15 cellular contexts compared by ENCODE assay signal in the genomic region with DNA sequence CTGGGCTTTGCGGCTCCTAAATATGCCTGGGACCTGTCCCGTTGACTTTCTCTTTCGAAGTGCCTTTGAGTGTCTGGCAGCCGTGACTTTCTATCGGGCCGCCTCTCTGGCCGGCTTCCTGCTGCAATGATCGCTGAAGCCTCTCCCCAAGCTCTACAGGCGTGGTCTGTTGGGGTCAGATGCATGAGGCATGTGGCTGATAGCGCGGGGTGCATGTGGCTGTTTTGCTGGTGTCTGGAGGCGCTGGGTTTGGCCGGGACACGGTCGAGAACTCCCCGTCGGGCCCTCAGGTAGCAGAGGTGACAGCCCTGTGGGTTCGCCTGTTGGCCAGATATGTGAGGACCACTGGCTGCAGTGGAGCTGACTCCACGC. TPM values are rescaled to one million over a fixed set of nuclear protein-coding genes. Genes with fewer than 3 reads are reported as not detected.
A peak's percentile ranks its signal among the peaks of the same experiment; 100 is the strongest.
DNase-seq lines count a peak whose midpoint lies in the region; ATAC-seq lines count a peak whose summit lies in the region.
"Had no signal": no experiment of that assay in that cellular context is flagged by ENCODE, and none has a peak within 500 bp of the region (broad histone marks: within the 10 kb centered on the region; RNA-seq: fewer than 3 reads in every experiment).

No MANE protein-coding gene starts in this region.

- H3K4me1 ChIP-seq in adipocyte (ENCODE audit: control insufficient read depth, insufficient read depth, low read length) (peaks cover 6% of the 10 kb centered on the region), skeletal muscle satellite cell (ENCODE audit: control insufficient read depth, insufficient read depth, low read length) (peaks cover 17% of the 10 kb centered on the region)
- H3K4me1 ChIP-seq: BLaER1 treated with 17β-estradiol and CSF1 and Interleukin-3, amounts not matched to agents 10 nM and 100 nM had no signal

- H3K27me3 ChIP-seq in adipocyte (replicated peaks; ENCODE audit: control insufficient read depth, insufficient read depth, low read length) (peaks cover under 1% of the 10 kb centered on the region), skeletal muscle satellite cell (ENCODE audit: control insufficient read depth, insufficient read depth, low read length) (peaks cover 6% of the 10 kb centered on the region)

- H3K36me3 ChIP-seq in adipocyte (ENCODE audit: control insufficient read depth, insufficient read depth, low read length, severe bottlenecking) (no peaks in the 10 kb centered on the region), skeletal muscle satellite cell (ENCODE audit: insufficient read depth, low read length) (no peaks in the 10 kb centered on the region)
- H3K36me3 ChIP-seq: BLaER1 treated with 17β-estradiol and CSF1 and Interleukin-3, amounts not matched to agents 10 nM and 100 nM had no signal

- H3K9ac ChIP-seq in adipocyte (ENCODE audit: low read length) (peak overlapping the region; percentile 25), skeletal muscle satellite cell (ENCODE audit: low read depth, low read length) (peak overlapping the region; percentile 43)
- H3K9ac ChIP-seq: BLaER1 treated with 17β-estradiol and CSF1 and Interleukin-3, amounts not matched to agents 10 nM and 100 nM had no signal

- H3K4me3 ChIP-seq in adipocyte (ENCODE audit: low read length) (peak overlapping the region; percentile 50), skeletal muscle satellite cell (ENCODE audit: low read length) (peak overlapping the region; percentile 60)
- H3K4me3 ChIP-seq: BLaER1 treated with 17β-estradiol and CSF1 and Interleukin-3, amounts not matched to agents 10 nM and 100 nM had no signal

- DNase-seq in Daoy (ENCODE audit: low read depth), result peak; percentile 39
- DNase-seq in adipocyte (ENCODE audit: low read depth), result no peak
- DNase-seq in left cardiac atrium, result no peak
- no peak for DNase-seq in stimulated activated naive CD4-positive, alpha-beta T cell (lab: John Stamatoyannopoulos, UW)
- DNase-seq in stimulated activated CD4-positive, alpha-beta T cell treated with anti-CD3 and anti-CD28 coated beads, Interleukin-1b, Interleukin-23, amount 100 ng/mL, for 48 hours, result no peak
- DNase-seq: naive thymus-derived CD8-positive, alpha-beta T cell; NCI-H187 treated with DMSO at 0.1 percent for 48 hours; NCI-H774; SIG-M5; stimulated activated CD8-positive, alpha-beta memory T cell treated with anti-CD3 and anti-CD28 coated beads, Interleukin-4, amount 100 ng/mL, for 48 hours had no signal

- intact Hi-C loops in left cardiac atrium (cut with DNase I), result no loop called here

- ATAC-seq in left cardiac atrium, result peak; percentile 34 to 35
- ATAC-seq in HG02623 (IDR thresholded peaks at IDR 0.05; ENCODE audit: unreplicated experiment), result no peak
- no peak for ATAC-seq in esophagus mucosa
- ATAC-seq: activated naive CD4-positive, alpha-beta T cell treated with anti-CD3 and anti-CD28 coated beads, Interleukin-2, amount 50 U/mL, for 72 hours; naive thymus-derived CD8-positive, alpha-beta T cell had no signal

- H3K9me3 ChIP-seq in adipocyte (ENCODE audit: control insufficient read depth, low read length) (no peaks in the 10 kb centered on the region), skeletal muscle satellite cell (replicated peaks; ENCODE audit: low read length) (no peaks in the 10 kb centered on the region)
- H3K9me3 ChIP-seq: BLaER1 treated with 17β-estradiol and CSF1 and Interleukin-3, amounts not matched to agents 10 nM and 100 nM had no signal

- peak overlapping the region; percentile 86 for H3K4me2 ChIP-seq in skeletal muscle satellite cell (ENCODE audit: low read length)
- H3K4me2 ChIP-seq: BLaER1 treated with 17β-estradiol and CSF1 and Interleukin-3, amounts not matched to agents 10 nM and 100 nM had no signal

RNA-seq across cellular contexts. Expression of a gene that starts 38.4 kb away (rescaled TPM):
- 0.17 TPM in 1 of 2 replicates, not detected in the other for total RNA-seq in Daoy (2014; rRNA removed; shearing (Covaris generic))
- total RNA-seq in left cardiac atrium, result 1 to 10 TPM; 1.3 to 3.0 TPM
- total RNA-seq in skeletal muscle satellite cell (2012; rRNA removed), result 1.5 and 2.0 TPM in 2 replicates
- total RNA-seq in esophagus mucosa, result 0.16 TPM

RNA-seq across cellular contexts. Expression of a gene that starts 49.1 kb away (rescaled TPM):
- 1.8 and 2.6 TPM in 2 replicates for total RNA-seq in Daoy (2014; rRNA removed; shearing (Covaris generic))
- total RNA-seq in left cardiac atrium (10 to 100 TPM; 11.9 to 12.0 TPM), esophagus mucosa (11.4 TPM)
- 7.6 and 13.3 TPM in 2 replicates for total RNA-seq in skeletal muscle satellite cell (2012; rRNA removed)

RNA-seq across cellular contexts. Expression of a gene that starts 52.6 kb away (rescaled TPM):
- total RNA-seq in Daoy (2014; rRNA removed; shearing (Covaris generic)), result not detected in 2 replicates
- total RNA-seq in left cardiac atrium, result 10 to 100 TPM in 1 of 2 donors, 1 to 10 TPM in 1; 1.3 to 10.7 TPM
- 0.25 TPM in 1 of 2 replicates, not detected in the other for total RNA-seq in skeletal muscle satellite cell (2012; rRNA removed)
- not detected for total RNA-seq in esophagus mucosa
- total RNA-seq: activated naive CD4-positive, alpha-beta T cell treated with anti-CD3 and anti-CD28 coated beads, Interleukin-2, amount 50 U/mL, for 72 hours; naive thymus-derived CD8-positive, alpha-beta T cell had no signal

Comparison
In these comparisons a context has a peak if more than half of its experiments do, and no peak if none do; other contexts are left out.
1. ATAC-seq: peak in left cardiac atrium (2 of 2); none in HG02623 (single experiment) and esophagus mucosa (single experiment).